Comparison of ENCODE assay signal across 14 cellular contexts in genomic region chr2:165895974-165896373, GRCh38. TPM values are rescaled to one million over a fixed set of nuclear protein-coding genes. Genes with fewer than 3 reads are reported as not detected.
DNase-seq lines count a peak whose midpoint lies in the region; ATAC-seq, FAIRE-seq and TF ChIP-seq lines count a peak whose summit lies in the region.
"Had no signal": no experiment of that assay in that cellular context is flagged by ENCODE, and none has a peak within 500 bp of the region (broad histone marks: within the 10 kb centered on the region; RNA-seq: fewer than 3 reads in every experiment).

No MANE protein-coding gene starts in this region.

- H3K4me3 ChIP-seq in OCI-LY3 (ENCODE audit: low read length) (peak overlapping the region; percentile 43), HepG2 (replicated peaks in 1 of 3; ENCODE audit: insufficient read depth in 1 of 3, low read depth in 2 of 3, low read length in 3 of 3) (no peak overlapping the region)

- H3K79me2 ChIP-seq in OCI-LY3 (ENCODE audit: low read length) (no peaks in the 10 kb centered on the region), HepG2 (ENCODE audit: insufficient read depth, low read length) (no peaks in the 10 kb centered on the region)

- intact Hi-C loops in HepG2 (cut with micrococcal nuclease; ENCODE audit: unreplicated experiment) = no loop called here

- H2AFZ ChIP-seq in OCI-LY3 (ENCODE audit: low read depth, low read length) (no peak overlapping the region), HepG2 (ENCODE audit: low read length) (no peak overlapping the region)

- H3K9me3 ChIP-seq in OCI-LY3 (ENCODE audit: insufficient read depth, low read length) = no peaks in the 10 kb centered on the region
- no peaks in the 10 kb centered on the region for H3K9me3 ChIP-seq in HepG2 (ENCODE audit: low read length)

- no peak for TF ChIP-seq RAD21 in HepG2 (CRISPR knock-in tag; IDR thresholded peaks at IDR 0.05)

- FAIRE-seq in HepG2 (lab: Jason Lieb, UNC) = no peak

- in situ Hi-C loops in HepG2 (cut with HindIII; ENCODE audit: extremely low pct_ligation_motif_present, low pct_unique_long_range_greater_than_20kb) = no loop called here

- H4K20me1 ChIP-seq in OCI-LY3 (ENCODE audit: insufficient read depth, low read length) (no peaks in the 10 kb centered on the region), HepG2 (ENCODE audit: insufficient read depth, low read length) (no peaks in the 10 kb centered on the region)

- DNase-seq in activated effector memory CD4-positive, alpha-beta T cell treated with Interleukin-2 at 50 U/mL for 16 hours = no peak
- DNase-seq in HepG2 (ENCODE audit: low spot score) = no peak
- no peak for DNase-seq in cerebellar cortex (ENCODE audit: low spot score)
- no peak for DNase-seq in AG20443 (ENCODE audit: low spot score)
- DNase-seq: activated CD8-positive, alpha-beta memory T cell treated with anti-CD3 and anti-CD28 coated beads, Interleukin-2, amount 50 U/mL, for 4 hours; CD4-positive, alpha-beta T cell; NCI-H1048; PC-3; T-helper 9 cell had no signal

- H3K27me3 ChIP-seq in OCI-LY3 (ENCODE audit: low read depth, low read length) (no peaks in the 10 kb centered on the region), HepG2 (ENCODE audit: control insufficient read depth in 1 of 2, insufficient read depth in 2 of 2, low read length in 2 of 2) (no peaks in the 10 kb centered on the region)

- peak overlapping the region; percentile 73 for H3K4me2 ChIP-seq in OCI-LY3 (ENCODE audit: low read length)
- H3K4me2 ChIP-seq in HepG2 (ENCODE audit: low read depth, low read length) = no peak overlapping the region

- peak overlapping the region; percentile 86 for H3K27ac ChIP-seq in OCI-LY3 (ENCODE audit: low read length)
- no peak overlapping the region for H3K27ac ChIP-seq in HepG2 (ENCODE audit: extremely low read length, insufficient read depth, low read length)
- H3K27ac ChIP-seq: epithelial cell of prostate had no signal

- CTCF ChIA-PET in HepG2 (lab: Yijun Ruan, JAX; ENCODE audit: low intra/inter-chr PET ratio, low total read pairs) = no interaction called here

- no peak for TF ChIP-seq EP300 in HepG2 (IDR thresholded peaks at IDR 0.05; ENCODE audit: low read depth in 2 of 2, low read length in 2 of 2)
- TF ChIP-seq EP300 in HepG2 (CRISPR knock-in tag; IDR thresholded peaks at IDR 0.05; ENCODE audit: borderline replicate concordance) = no peak

- no peak for TF ChIP-seq POLR2A in HepG2 (IDR thresholded peaks at IDR 0.05; ENCODE audit: insufficient read depth in 1 of 2, low read depth in 2 of 2, low read length in 2 of 2)

- POLR2A ChIA-PET in HepG2 (lab: Yijun Ruan, JAX) = no interaction called here

- TF ChIP-seq CTCF in OCI-LY3 (IDR thresholded peaks at IDR 0.05; ENCODE audit: low read depth, low read length) (no peak), HepG2 (CRISPR knock-in tag; IDR thresholded peaks at IDR 0.05) (no peak)

- peak overlapping the region; percentile 34 for H3K9ac ChIP-seq in OCI-LY3 (ENCODE audit: low read length)
- H3K9ac ChIP-seq in HepG2 (ENCODE audit: insufficient read depth, low read depth, low read length) = no peak overlapping the region

- WGBS in HepG2 (ENCODE audit: low lambda C conversion rate) = 96% methylated on average over 1 of the region's 1 CpG

- H3K4me1 ChIP-seq in OCI-LY3 (ENCODE audit: low read length) = peaks cover 39% of the 10 kb centered on the region
- no peaks in the 10 kb centered on the region for H3K4me1 ChIP-seq in HepG2 (ENCODE audit: insufficient read depth, low read length)

- H3K36me3 ChIP-seq in OCI-LY3 (replicated peaks; ENCODE audit: low read depth, low read length) = peaks cover 27% of the 10 kb centered on the region
- H3K36me3 ChIP-seq in HepG2 (replicated peaks in 1 of 2; ENCODE audit: control insufficient read depth in 1 of 2, insufficient read depth in 2 of 2, low read length in 2 of 2) = peaks cover 23 to 79% of the 10 kb centered on the region in 2 experiments

- BruUV-seq in HepG2 (replicated peaks; lab: Mats Ljungman, UMichigan) = no TSS peak

- ATAC-seq in GM18517 (IDR thresholded peaks at IDR 0.05; ENCODE audit: unreplicated experiment) (peak; percentile 87), GM21360 (IDR thresholded peaks at IDR 0.05; ENCODE audit: unreplicated experiment) (peak; percentile 91), HG02981 (IDR thresholded peaks at IDR 0.05; ENCODE audit: unreplicated experiment) (peak; percentile 77), HepG2 (no peak)
- ATAC-seq: PC-3 had no signal

TF ChIP-seq in HepG2, 621 proteins besides CTCF, POLR2A, EP300 and RAD21 (continues in another document):
- TF ChIP-seq SRSF4 (IDR thresholded peaks at IDR 0.05; ENCODE audit: low read depth, low read length, poor library complexity, severe bottlenecking) (no peak), DMTF1 (CRISPR knock-in tag; IDR thresholded peaks at IDR 0.05) (no peak), ZBTB3 (CRISPR knock-in tag; IDR thresholded peaks at IDR 0.05; ENCODE audit: borderline replicate concordance, low read depth) (no peak), SP2 (CRISPR knock-in tag; IDR thresholded peaks at IDR 0.05) (no peak), RCOR2 (CRISPR knock-in tag; IDR thresholded peaks at IDR 0.05) (no peak), TOE1 (CRISPR knock-in tag; IDR thresholded peaks at IDR 0.05) (no peak), DRAP1 (CRISPR knock-in tag; IDR thresholded peaks at IDR 0.05) (no peak), NR2F1 (CRISPR knock-in tag; IDR thresholded peaks at IDR 0.05) (no peak), DNMT3B (CRISPR knock-in tag; conservative IDR thresholded peaks at IDR 0.05) (no peak), PAF1 (CRISPR knock-in tag; IDR thresholded peaks at IDR 0.05) (no peak)

RNA-seq across cellular contexts. Expression of gene TTC21B, which starts 57.6 kb away (rescaled TPM):
- 63.0 and 67.1 TPM in 2 replicates for total RNA-seq in HepG2 (2016; rRNA removed; fragmentation: Illumina TruSeq; extraction: Trizol)
- 9.8 and 11.3 TPM in 2 replicates for total RNA-seq in HepG2 (2016; cell fraction: cytosol; rRNA removed; fragmentation: Illumina TruSeq; extraction: Trizol; ENCODE audit: low read depth)
- total RNA-seq in HepG2 (2016; cell fraction: insoluble cytoplasmic fraction; rRNA removed; fragmentation: Illumina TruSeq; extraction: Trizol) = 65.1 and 67.5 TPM in 2 replicates
- 13.3 and 17.1 TPM in 2 replicates for total RNA-seq in HepG2 (2016; cell fraction: membrane; rRNA removed; fragmentation: Illumina TruSeq; extraction: Trizol)
- 163 and 169 TPM in 2 replicates for total RNA-seq in HepG2 (2016; cell fraction: nucleus; rRNA removed; fragmentation: Illumina TruSeq; extraction: Trizol)
- 38.0 and 39.1 TPM in 2 replicates for polyA plus RNA-seq in HepG2 (2011; rRNA removed)
- 12.5 and 17.8 TPM in 2 replicates for polyA plus RNA-seq in HepG2 (2011; cell fraction: cytosol; rRNA removed)
- polyA plus RNA-seq in HepG2 (2011; cell fraction: nucleus; rRNA removed) = 80.7 and 97.9 TPM in 2 replicates
- 25.2 and 35.3 TPM in 2 replicates for polyA plus RNA-seq in HepG2 (2012)
- polyA plus RNA-seq in HepG2 (2016; cell fraction: cytosol; fragmentation: Illumina TruSeq; extraction: Trizol; ENCODE audit: low read depth) = 1.3 and 1.8 TPM in 2 replicates
- polyA plus RNA-seq in HepG2 (2016; cell fraction: insoluble cytoplasmic fraction; fragmentation: Illumina TruSeq; extraction: Trizol; ENCODE audit: low read depth) = 31.1 and 32.4 TPM in 2 replicates
- 3.7 TPM in 2 replicates for polyA plus RNA-seq in HepG2 (2016; cell fraction: membrane; fragmentation: Illumina TruSeq; extraction: Trizol; ENCODE audit: low read depth)
- polyA plus RNA-seq in HepG2 (2016; cell fraction: nucleus; fragmentation: Illumina TruSeq; extraction: Trizol; ENCODE audit: insufficient read depth, low read depth) = 95.6 and 102 TPM in 2 replicates
- polyA minus RNA-seq in HepG2 (2011; rRNA and poly(A)+ RNA removed; ENCODE audit: low replicate concordance) = 6.0 and 33.9 TPM in 2 replicates
- 24.3 and 27.9 TPM in 2 replicates for polyA minus RNA-seq in HepG2 (2011; cell fraction: cytosol; rRNA and poly(A)+ RNA removed)
- 383 and 385 TPM in 2 replicates for polyA minus RNA-seq in HepG2 (2011; cell fraction: nucleus; rRNA and poly(A)+ RNA removed)
